22 cellular contexts compared by ENCODE assay signal in the genomic region with DNA sequence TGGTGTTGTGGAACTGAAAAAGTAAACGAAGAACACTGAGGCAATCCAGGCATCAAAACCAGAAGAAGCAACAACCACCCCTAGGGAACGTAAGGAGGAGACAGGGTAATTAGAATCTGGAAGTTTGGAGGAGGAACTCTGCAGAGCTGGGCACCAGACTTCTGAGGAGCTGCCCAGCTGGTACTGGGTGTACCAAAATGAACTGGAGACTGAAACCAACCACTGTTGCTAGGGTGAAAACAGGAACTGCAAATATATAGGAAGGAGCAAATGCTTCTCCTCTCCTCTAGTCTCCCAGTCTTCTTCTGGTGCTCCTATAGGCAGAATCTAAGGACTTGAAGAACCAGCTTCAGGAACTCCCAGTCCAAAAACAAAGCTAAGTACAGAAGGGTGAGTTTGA.
"Had no signal": no experiment of that assay in that cellular context is flagged by ENCODE, and none has a peak within 500 bp of the region (broad histone marks: within the 10 kb centered on the region; RNA-seq: fewer than 3 reads in every experiment).

No MANE protein-coding gene starts in this region.

- DNase-seq: effector memory CD8-positive, alpha-beta T cell; esophagus squamous epithelium; foreskin keratinocyte; kidney; left cardiac atrium; left ventricle myocardium inferior; lower lobe of right lung; mesenchymal stem cell; midbrain; nucleus accumbens; ovary; sigmoid colon; stimulated activated CD4-positive, alpha-beta T cell treated with anti-CD3 and anti-CD28 coated beads, Interleukin-2, amount 100 ng/mL, for 24 hours; stimulated activated CD4-positive, alpha-beta T cell treated with anti-CD3 and anti-CD28 coated beads, Interleukin-4, amount 100 ng/mL, for 4 hours; stimulated activated naive B cell treated with anti-CD40 and anti-IgM and Interleukin-4, amounts not matched to agents 10 μg/mL and 1 μg/mL and 100 μg/mL, for 72 hours; stimulated activated naive CD8-positive, alpha-beta T cell treated with anti-CD3 and anti-CD28 coated beads, Interleukin-15, amount 100 ng/mL, for 72 hours; testis had no signal

- H3K4me3 ChIP-seq: esophagus squamous epithelium, hepatocyte, left ventricle myocardium inferior, lower lobe of right lung, neural progenitor cell, ovary, right atrium auricular region, sigmoid colon, skin epidermis, testis, tibial nerve had no signal

- FAIRE-seq: kidney had no signal
